Comparison of ENCODE assay signal across 14 cellular contexts in the genomic region with DNA sequence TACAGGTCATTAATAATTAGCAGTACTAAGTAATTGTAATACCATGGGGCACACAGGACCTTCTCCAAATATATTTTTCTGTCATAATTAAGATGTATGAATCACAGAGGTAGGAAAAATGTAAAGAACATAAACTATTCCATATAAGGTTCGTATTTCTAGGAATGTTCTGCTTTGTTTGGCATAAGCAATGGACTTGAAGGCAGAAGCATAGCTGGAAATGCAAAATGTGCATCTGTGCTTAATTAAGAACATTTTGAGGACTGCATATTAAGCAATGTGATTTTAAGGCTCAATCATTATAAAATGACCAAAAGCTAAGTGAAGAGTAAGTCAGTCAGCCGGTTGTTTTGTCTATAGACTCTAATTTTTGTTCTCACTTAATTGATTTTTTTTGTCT.
"Had no signal": no experiment of that assay in that cellular context is flagged by ENCODE, and none has a peak within 500 bp of the region (broad histone marks: within the 10 kb centered on the region; RNA-seq: fewer than 3 reads in every experiment).

No MANE protein-coding gene starts in this region.

- ATAC-seq: activated CD4-positive, CD25-positive, alpha-beta regulatory T cell treated with anti-CD3 and anti-CD28 coated beads, Interleukin-2, amount 50 U/mL, for 24 hours; left lobe of liver; stimulated activated effector memory CD8-positive, alpha-beta T cell treated with anti-CD3 and anti-CD28 coated beads, Interleukin-12 subunit alpha, Interleukin-12 subunit beta, amount 100 ng/mL, for 72 hours had no signal

- H3K27me3 ChIP-seq: breast epithelium, neutrophil had no signal

- DNase-seq: activated CD4-positive, alpha-beta T cell treated with anti-CD3 and anti-CD28 coated beads, Interleukin-2, amount 50 U/mL, for 1 hour; activated CD8-positive, alpha-beta memory T cell treated with anti-CD3 and anti-CD28 coated beads for 24 hours; activated naive CD8-positive, alpha-beta T cell treated with anti-CD3 and anti-CD28 coated beads for 36 hours; anterior cingulate cortex; endodermal cell; islet precursor cell; mammary epithelial cell; naive B cell; stimulated activated CD4-positive, alpha-beta T cell treated with anti-CD3 and anti-CD28 coated beads, Interleukin-12 subunit alpha, Interleukin-12 subunit beta, amount 100 ng/mL, for 4 hours had no signal

- H3K27ac ChIP-seq: breast epithelium, neutrophil had no signal

- H3K9me3 ChIP-seq: breast epithelium, neutrophil had no signal

- H3K36me3 ChIP-seq: breast epithelium, neutrophil had no signal

- H3K4me1 ChIP-seq: breast epithelium had no signal

- H3K4me3 ChIP-seq: breast epithelium had no signal
